Comparison of ENCODE assay signal across 22 cellular contexts in the genomic region with DNA sequence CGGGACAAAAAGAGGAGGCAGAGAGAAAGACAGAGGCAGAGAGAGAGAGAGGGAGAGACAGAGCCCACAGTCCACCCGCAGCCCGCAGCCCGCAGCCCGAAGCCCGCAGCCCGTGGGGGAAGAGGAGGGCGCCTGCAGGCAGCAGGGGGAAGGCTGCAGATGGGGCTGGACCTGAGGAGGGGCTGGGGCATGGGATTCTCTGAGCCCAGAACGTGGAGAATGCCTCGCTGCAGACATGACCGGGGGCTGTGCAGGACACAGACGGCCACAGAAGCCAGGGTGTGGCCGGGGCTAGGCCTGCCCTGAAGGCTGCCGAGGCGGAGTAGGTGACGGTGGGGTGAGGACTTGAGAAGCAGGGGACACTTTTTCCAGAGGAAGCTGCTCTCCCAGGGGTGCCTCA. TPM values are rescaled to one million over a fixed set of nuclear protein-coding genes. Genes with fewer than 3 reads are reported as not detected.
DNase-seq lines count a peak whose midpoint lies in the region; ATAC-seq and TF ChIP-seq lines count a peak whose summit lies in the region.
"Had no signal": no experiment of that assay in that cellular context is flagged by ENCODE, and none has a peak within 500 bp of the region (broad histone marks: within the 10 kb centered on the region; RNA-seq: fewer than 3 reads in every experiment).

No MANE protein-coding gene starts in this region.

- H3K4ac ChIP-seq in mesendoderm (ENCODE audit: low read depth, low read length) = no peak overlapping the region

- H3K4me2 ChIP-seq in mesendoderm (ENCODE audit: low read length) = no peak overlapping the region

- no peaks in the 10 kb centered on the region for H3K9me3 ChIP-seq in right cardiac atrium (ENCODE audit: control insufficient read depth, low read length)
- H3K9me3 ChIP-seq in right atrium auricular region = no peaks in the 10 kb centered on the region
- no peaks in the 10 kb centered on the region for H3K9me3 ChIP-seq in T-helper 17 cell (ENCODE audit: control insufficient read depth, low read length, poor library complexity, severe bottlenecking)
- H3K9me3 ChIP-seq: testis had no signal

- H4K8ac ChIP-seq in mesendoderm (ENCODE audit: low read depth, low read length) = no peak overlapping the region

- peaks cover 6% of the 10 kb centered on the region for H3K4me1 Mint-ChIP-seq in T-helper 17 cell
- H3K4me1 Mint-ChIP-seq in stimulated activated naive B cell treated with anti-CD40 and anti-IgM and Interleukin-4, amounts not matched to agents 10 μg/mL and 1 μg/mL and 100 μg/mL, for 72 hours = peaks cover 8 to 17% of the 10 kb centered on the region in 2 donors

- H3K9ac ChIP-seq in mesendoderm (ENCODE audit: low read length) = no peak overlapping the region

- peaks cover 29% of the 10 kb centered on the region for H3K27me3 Mint-ChIP-seq in T-helper 17 cell
- H3K27me3 Mint-ChIP-seq in stimulated activated naive B cell treated with anti-CD40 and anti-IgM and Interleukin-4, amounts not matched to agents 10 μg/mL and 1 μg/mL and 100 μg/mL, for 72 hours = peaks cover 23 to 25% of the 10 kb centered on the region in 2 donors

- no peak overlapping the region for H2AK5ac ChIP-seq in mesendoderm (ENCODE audit: low read length)

- DNase-seq in right cardiac atrium (peak in 2 of 3 donors; percentile 32 to 43), right atrium auricular region (ENCODE audit: low spot score) (no peak), T-helper 17 cell (no peak), mesendoderm (no peak)
- no peak for DNase-seq in stimulated activated naive B cell treated with anti-CD40 and anti-IgM and Interleukin-4, amounts not matched to agents 10 μg/mL and 1 μg/mL and 100 μg/mL, for 72 hours
- no peak for DNase-seq in activated naive CD4-positive, alpha-beta T cell (lab: John Stamatoyannopoulos, UW)
- DNase-seq: ACHN; activated CD4-positive, alpha-beta T cell treated with anti-CD3 and anti-CD28 coated beads for 4 hours; activated gamma-delta T cell; DMS 273 treated with DMSO at 0.1 percent for 48 hours; effector memory CD4-positive, alpha-beta T cell; NCI-H1417 treated with DMSO at 0.1 percent for 48 hours; NCI-H2029 treated with DMSO at 0.1 percent for 48 hours; OCI-M1; stimulated activated CD4-positive, alpha-beta T cell treated with anti-CD3 and anti-CD28 coated beads, Interleukin-15, amount 100 ng/mL, for 24 hours had no signal

- no peak overlapping the region for H3K27ac ChIP-seq in right cardiac atrium (ENCODE audit: low read length)
- no peak overlapping the region for H3K27ac ChIP-seq in right atrium auricular region
- no peak overlapping the region for H3K27ac ChIP-seq in mesendoderm (ENCODE audit: low read depth, low read length)
- H3K27ac ChIP-seq: cardiac muscle cell, coronary artery, testis had no signal

- no peaks in the 10 kb centered on the region for H3K4me1 ChIP-seq in right cardiac atrium (ENCODE audit: control insufficient read depth, insufficient read depth, low read length)
- peaks cover 0 to 14% of the 10 kb centered on the region in 2 donors for H3K4me1 ChIP-seq in right atrium auricular region
- no peaks in the 10 kb centered on the region for H3K4me1 ChIP-seq in mesendoderm (ENCODE audit: control insufficient read depth, low read depth, low read length)

- H2BK120ac ChIP-seq in mesendoderm (ENCODE audit: low read depth, low read length) = no peak overlapping the region

- intact Hi-C loops in right cardiac atrium (cut with DNase I) = no loop called here

- WGBS in right cardiac atrium = 79% methylated on average over 16 of the region's 16 CpGs
- WGBS in mesendoderm (ENCODE audit: extremely low coverage, insufficient coverage, low lambda C conversion rate) = no CpG with 5 or more reads among the region's 16 CpGs

- no peaks in the 10 kb centered on the region for H3K9me3 Mint-ChIP-seq in stimulated activated naive B cell treated with anti-CD40 and anti-IgM and Interleukin-4, amounts not matched to agents 10 μg/mL and 1 μg/mL and 100 μg/mL, for 72 hours
- H3K9me3 Mint-ChIP-seq: neural crest cell had no signal

- no peak for TF ChIP-seq CTCF in right atrium auricular region (IDR thresholded peaks at IDR 0.05)

- H3K79me1 ChIP-seq in mesendoderm (ENCODE audit: low read length) = no peaks in the 10 kb centered on the region

- no peak overlapping the region for H3K18ac ChIP-seq in mesendoderm (ENCODE audit: low read length)

- no peak overlapping the region for H3K4me3 Mint-ChIP-seq in T-helper 17 cell
- no peak overlapping the region for H3K4me3 Mint-ChIP-seq in stimulated activated naive B cell treated with anti-CD40 and anti-IgM and Interleukin-4, amounts not matched to agents 10 μg/mL and 1 μg/mL and 100 μg/mL, for 72 hours
- H3K4me3 Mint-ChIP-seq: B cell, neural crest cell had no signal

- H2BK15ac ChIP-seq in mesendoderm (replicated peaks; ENCODE audit: low read depth) = no peak overlapping the region

- H3K4me3 ChIP-seq in right cardiac atrium (ENCODE audit: low read length) = no peak overlapping the region
- no peak overlapping the region for H3K4me3 ChIP-seq in right atrium auricular region
- H3K4me3 ChIP-seq in mesendoderm (ENCODE audit: low read length) = no peak overlapping the region
- H3K4me3 ChIP-seq: cardiac muscle cell, coronary artery, testis had no signal

- ATAC-seq in right cardiac atrium = peak in 1 of 2 donors; percentile 32
- no peak for ATAC-seq in T-helper 17 cell
- no peak for ATAC-seq in stimulated activated naive B cell treated with anti-CD40 and anti-IgM and Interleukin-4, amounts not matched to agents 10 μg/mL and 1 μg/mL and 100 μg/mL, for 72 hours (replicated peaks)
- no peak for ATAC-seq in HG03045 (IDR thresholded peaks at IDR 0.05; ENCODE audit: unreplicated experiment)
- ATAC-seq: SK-N-SH treated with all-trans-retinoic acid at 6 μM for 48 hours had no signal

- peak overlapping the region; percentile 34 for H3K27ac Mint-ChIP-seq in T-helper 17 cell
- H3K27ac Mint-ChIP-seq in stimulated activated naive B cell treated with anti-CD40 and anti-IgM and Interleukin-4, amounts not matched to agents 10 μg/mL and 1 μg/mL and 100 μg/mL, for 72 hours = peak overlapping the region; percentile 78
- H3K27ac Mint-ChIP-seq: B cell had no signal

- H4K5ac ChIP-seq in mesendoderm (ENCODE audit: low read length) = no peak overlapping the region

- peaks cover 2% of the 10 kb centered on the region for H3K36me3 Mint-ChIP-seq in T-helper 17 cell (ENCODE audit: low read depth)
- no peaks in the 10 kb centered on the region for H3K36me3 Mint-ChIP-seq in stimulated activated naive B cell treated with anti-CD40 and anti-IgM and Interleukin-4, amounts not matched to agents 10 μg/mL and 1 μg/mL and 100 μg/mL, for 72 hours

- no peaks in the 10 kb centered on the region for H3K36me3 ChIP-seq in right atrium auricular region
- no peaks in the 10 kb centered on the region for H3K36me3 ChIP-seq in mesendoderm (ENCODE audit: control insufficient read depth, insufficient read depth, low read length)
- H3K36me3 ChIP-seq: cardiac muscle cell had no signal

- no peaks in the 10 kb centered on the region for H3K79me2 ChIP-seq in mesendoderm (ENCODE audit: control insufficient read depth, insufficient read depth, low read length)

- H3K23ac ChIP-seq in mesendoderm (ENCODE audit: low read length) = no peak overlapping the region

- peak overlapping the region; percentile 50 for H3K56ac ChIP-seq in mesendoderm (ENCODE audit: low read length)

- H3K27me3 ChIP-seq in right cardiac atrium (ENCODE audit: control insufficient read depth, insufficient read depth) = no peaks in the 10 kb centered on the region
- no peaks in the 10 kb centered on the region for H3K27me3 ChIP-seq in right atrium auricular region
- no peaks in the 10 kb centered on the region for H3K27me3 ChIP-seq in mesendoderm (ENCODE audit: insufficient read depth, low read length, poor library complexity)
- H3K27me3 ChIP-seq: testis had no signal

- H2BK5ac ChIP-seq in mesendoderm (ENCODE audit: low read length) = no peak overlapping the region

RNA-seq across cellular contexts. Expression of a gene that starts 6.5 kb away (rescaled TPM):
- total RNA-seq in right cardiac atrium (1 to 10 TPM; 4.1 to 8.4 (median 5.3) TPM), right atrium auricular region (10 to 100 TPM; 13.4 to 19.8 TPM), T-helper 17 cell (1 to 10 TPM; 1.9 TPM)
- 15.5 TPM for polyA plus RNA-seq in right cardiac atrium
- 1.6 TPM for polyA plus RNA-seq in mesendoderm (2013, experiment 1 of 2)
- 1.8 TPM for polyA plus RNA-seq in mesendoderm (2013, experiment 2 of 2)

Comparison
In these comparisons a context has a peak if more than half of its experiments do, and no peak if none do; other contexts are left out.
1. DNase-seq: peak in right cardiac atrium (2 of 3); none in right atrium auricular region (single experiment), T-helper 17 cell (0 of 3), mesendoderm (single experiment), stimulated activated naive B cell treated with anti-CD40 and anti-IgM and Interleukin-4, amounts not matched to agents 10 μg/mL and 1 μg/mL and 100 μg/mL, for 72 hours (single experiment) and activated naive CD4-positive, alpha-beta T cell (0 of 4).